26 cellular contexts compared by ENCODE assay signal in the genomic region with DNA sequence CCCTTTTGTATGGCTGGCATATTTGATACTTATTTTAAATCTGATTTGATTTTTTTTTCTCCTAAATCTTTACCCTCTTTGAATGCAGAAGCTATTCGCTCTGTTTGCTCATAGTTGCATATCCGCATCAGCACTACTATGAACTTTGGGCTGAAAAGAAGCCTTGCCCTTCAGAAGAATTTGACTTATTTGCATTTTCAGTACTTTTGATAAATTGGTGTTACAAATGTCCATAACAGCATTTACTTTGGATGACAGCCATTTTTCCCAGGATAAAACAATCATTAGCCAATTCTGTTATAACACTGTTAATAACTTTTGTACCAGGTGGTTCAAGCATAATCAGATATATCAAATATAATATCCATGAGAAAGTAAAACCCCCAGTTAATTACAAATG.
DNase-seq lines count a peak whose midpoint lies in the region; ATAC-seq, FAIRE-seq and TF ChIP-seq lines count a peak whose summit lies in the region.
"Had no signal": no experiment of that assay in that cellular context is flagged by ENCODE, and none has a peak within 500 bp of the region (broad histone marks: within the 10 kb centered on the region; RNA-seq: fewer than 3 reads in every experiment).

No MANE protein-coding gene starts in this region.

- H3K4me1 Mint-ChIP-seq in brain: peaks cover 34% of the 10 kb centered on the region
- H3K4me1 Mint-ChIP-seq in activated naive CD4-positive, alpha-beta T cell treated with anti-CD3 and anti-CD28 coated beads for 36 hours (ENCODE audit: low read depth): peaks cover 27% of the 10 kb centered on the region

- no peak for FAIRE-seq in A549 (lab: Jason Lieb, UNC)
- FAIRE-seq in pancreas (lab: Jason Lieb, UNC): no peak
- FAIRE-seq: D721Med had no signal

- H3K4me1 ChIP-seq in A549 (peaks cover 16% of the 10 kb centered on the region; the same call in 2 of the 3 replicates), left lung (no peaks in the 10 kb centered on the region), pancreas (peaks cover 34 to 45% (median 38%) of the 10 kb centered on the region in 3 donors)

- H3K4me3 ChIP-seq in A549 (no peak overlapping the region), left lung (no peak overlapping the region), pancreas (peak overlapping the region in 2 of 4 donors; percentile 24 to 26)
- H3K4me3 ChIP-seq: GM23248, HAP-1, PC-9 had no signal

- intact Hi-C loops in left lung (cut with DNase I) (no loop called here), pancreas (cut with DNase I) (no loop called here)
- intact Hi-C loops in activated naive CD4-positive, alpha-beta T cell treated with anti-CD3 and anti-CD28 coated beads for 36 hours (cut with micrococcal nuclease): no loop called here

- CTCF ChIA-PET in A549 (lab: Yijun Ruan, JAX): no interaction called here
- CTCF ChIA-PET in activated naive CD4-positive, alpha-beta T cell treated with anti-CD3 and anti-CD28 coated beads for 36 hours (lab: Charles Lee): interaction anchor here (0.6 kb wide), 1 partner anchor 670 kb away, joined by 3 read pairs; no protein-coding TSS in a partner anchor

- TF ChIP-seq EP300 in A549 (IDR thresholded peaks at IDR 0.05): no peak

- no peak for TF ChIP-seq POLR2A in A549 (IDR thresholded peaks at IDR 0.05; ENCODE audit: low read length)

- H3K9me3 Mint-ChIP-seq in brain: no peaks in the 10 kb centered on the region
- no peaks in the 10 kb centered on the region for H3K9me3 Mint-ChIP-seq in activated naive CD4-positive, alpha-beta T cell treated with anti-CD3 and anti-CD28 coated beads for 36 hours
- H3K9me3 Mint-ChIP-seq: CD8-positive, alpha-beta memory T cell had no signal

- ATAC-seq in A549 (peak in 1 of 2 experiments; percentile 45; a peak in 2 of 6 replicates), left lung (peak; percentile 31), pancreas (peak; percentile 56 to 80 (median 74)), GM18517 (IDR thresholded peaks at IDR 0.05; ENCODE audit: unreplicated experiment) (no peak), GM18498 (IDR thresholded peaks at IDR 0.05; ENCODE audit: unreplicated experiment) (no peak), HG02840 (IDR thresholded peaks at IDR 0.05; ENCODE audit: low FRiP score, unreplicated experiment) (no peak)

- H3K27ac Mint-ChIP-seq in brain: peak overlapping the region in 3 of 5 experiments; percentile 8 to 44 (median 38)
- H3K27ac Mint-ChIP-seq in activated naive CD4-positive, alpha-beta T cell treated with anti-CD3 and anti-CD28 coated beads for 36 hours: no peak overlapping the region

- POLR2A ChIA-PET in A549 (lab: Yijun Ruan, JAX): no interaction called here

- H3K36me3 ChIP-seq in left lung (peaks cover 0 to 19% of the 10 kb centered on the region in 2 donors), pancreas (no peaks in the 10 kb centered on the region)

- DNase-seq in A549 (ENCODE audit: low read depth in 1 of 2, low spot score in 1 of 2): peak in 1 of 2 experiments; percentile 19
- no peak for DNase-seq in left lung
- DNase-seq in pancreas: no peak
- DNase-seq in activated naive CD4-positive, alpha-beta T cell treated with anti-CD3 and anti-CD28 coated beads for 36 hours: no peak
- DNase-seq: 8988T; AML-193; C1 segment of cervical spinal cord; CD8-positive, alpha-beta memory T cell; DMS79; GM23248; NCI-H1092 treated with DMSO at 0.1 percent for 48 hours; NCI-H146; NCI-H2029; NCI-H226; NCI-H510A treated with DMSO at 0.1 percent for 48 hours; NCI-H748 treated with DMSO at 0.1 percent for 48 hours; PC-9; RPMI8226; SHP77 had no signal

- H3K27ac ChIP-seq in A549: no peak overlapping the region
- no peak overlapping the region for H3K27ac ChIP-seq in left lung
- H3K27ac ChIP-seq in pancreas: peak overlapping the region; percentile 26 to 71 (median 59)
- H3K27ac ChIP-seq: GM23248, KMS-11, PC-9 had no signal

- no peak for TF ChIP-seq RAD21 in A549 (conservative IDR thresholded peaks at IDR 0.05 in 1 of 2, IDR thresholded peaks at IDR 0.05 in 1 of 2)

- no peak overlapping the region for H3K4me3 Mint-ChIP-seq in brain
- H3K4me3 Mint-ChIP-seq in activated naive CD4-positive, alpha-beta T cell treated with anti-CD3 and anti-CD28 coated beads for 36 hours: no peak overlapping the region
- H3K4me3 Mint-ChIP-seq: CD8-positive, alpha-beta memory T cell had no signal

- no peaks in the 10 kb centered on the region for H3K27me3 Mint-ChIP-seq in brain
- H3K27me3 Mint-ChIP-seq in activated naive CD4-positive, alpha-beta T cell treated with anti-CD3 and anti-CD28 coated beads for 36 hours (ENCODE audit: low read depth): no peaks in the 10 kb centered on the region
- H3K27me3 Mint-ChIP-seq: CD8-positive, alpha-beta memory T cell had no signal

- peaks cover 40% of the 10 kb centered on the region for H3K36me3 Mint-ChIP-seq in brain
- H3K36me3 Mint-ChIP-seq in activated naive CD4-positive, alpha-beta T cell treated with anti-CD3 and anti-CD28 coated beads for 36 hours (ENCODE audit: low read depth): peaks cover 28% of the 10 kb centered on the region

- TF ChIP-seq CTCF in A549 (IDR thresholded peaks at IDR 0.05): no peak
- TF ChIP-seq CTCF in brain (conservative IDR thresholded peaks at IDR 0.05): no peak
- TF ChIP-seq CTCF in left lung (IDR thresholded peaks at IDR 0.05): no peak
- no peak for TF ChIP-seq CTCF in pancreas (IDR thresholded peaks at IDR 0.05)

- H3K27me3 ChIP-seq in left lung (no peaks in the 10 kb centered on the region), pancreas (no peaks in the 10 kb centered on the region)

- H3K4me2 ChIP-seq in A549: peak overlapping the region; percentile 43
- H3K4me2 ChIP-seq: KMS-11, PC-9 had no signal

- 68% methylated on average over 2 of the region's 2 CpGs for WGBS in A549 (ENCODE audit: missing lambda C conversion rate)
- 17 to 22% methylated on average over 2 of the region's 2 CpGs for WGBS in pancreas, 2 donors

- no peaks in the 10 kb centered on the region for H3K9me3 ChIP-seq in A549
- H3K9me3 ChIP-seq in left lung: no peaks in the 10 kb centered on the region
- no peaks in the 10 kb centered on the region for H3K9me3 ChIP-seq in pancreas
- H3K9me3 ChIP-seq: HAP-1 had no signal

TF ChIP-seq in A549, 52 proteins besides CTCF, POLR2A, EP300 and RAD21:
- TF ChIP-seq EHF (CRISPR knock-in tag; IDR thresholded peaks at IDR 0.05) (no peak), HDAC2 (IDR thresholded peaks at IDR 0.05) (no peak), TFCP2L1 (CRISPR knock-in tag; IDR thresholded peaks at IDR 0.05) (no peak), RARB (CRISPR knock-in tag; IDR thresholded peaks at IDR 0.05) (no peak)
TF ChIP-seq in A549: peak in this region for 0.

Comparison
In these comparisons a context has a peak if more than half of its experiments do, and no peak if none do; other contexts are left out.
1. ATAC-seq: peak in left lung (single experiment) and pancreas (4 of 4); none in GM18517 (single experiment), GM18498 (single experiment) and HG02840 (single experiment).
2. H3K27ac ChIP-seq: peak in pancreas (4 of 4); none in A549 (0 of 2) and left lung (0 of 2).